Comparison of ENCODE assay signal across 18 cellular contexts in genomic region chr6:4606681-4607025, GRCh38.
DNase-seq lines count a peak whose midpoint lies in the region; ATAC-seq and TF ChIP-seq lines count a peak whose summit lies in the region.
"Had no signal": no experiment of that assay in that cellular context is flagged by ENCODE, and none has a peak within 500 bp of the region (broad histone marks: within the 10 kb centered on the region; RNA-seq: fewer than 3 reads in every experiment).

No MANE protein-coding gene starts in this region.

- TF ChIP-seq CTCF in MM.1S (IDR thresholded peaks at IDR 0.05; ENCODE audit: low read length): no peak

- no peaks in the 10 kb centered on the region for H3K27me3 ChIP-seq in right cardiac atrium (ENCODE audit: control insufficient read depth, insufficient read depth)
- no peaks in the 10 kb centered on the region for H3K27me3 ChIP-seq in esophagus (ENCODE audit: control insufficient read depth in 1 of 2, insufficient read depth in 2 of 2, low read length in 2 of 2)
- no peaks in the 10 kb centered on the region for H3K27me3 ChIP-seq in trophoblast cell (ENCODE audit: insufficient read depth, low read length)
- H3K27me3 ChIP-seq in MM.1S (replicated peaks; ENCODE audit: insufficient read depth, low read length): no peaks in the 10 kb centered on the region
- H3K27me3 ChIP-seq: BLaER1, hepatocyte, neutrophil, right atrium auricular region had no signal

- peak overlapping the region; percentile 11 for H2BK12ac ChIP-seq in trophoblast cell (ENCODE audit: low read length)

- H4K8ac ChIP-seq in trophoblast cell (ENCODE audit: low read depth, low read length): peak overlapping the region; percentile 1

- H2BK120ac ChIP-seq in trophoblast cell (ENCODE audit: insufficient read depth, low read length, poor library complexity): peak overlapping the region; percentile 28

- ATAC-seq in Right ventricle myocardium superior (ENCODE audit: poor library complexity) (peak; percentile 24), right cardiac atrium (no peak), GM19455 (IDR thresholded peaks at IDR 0.05; ENCODE audit: unreplicated experiment) (no peak)
- ATAC-seq: activated CD4-positive, alpha-beta T cell treated with anti-CD3 and anti-CD28 coated beads for 36 hours; activated CD8-positive, alpha-beta memory T cell treated with anti-CD3 and anti-CD28 coated beads, Interleukin-2, amount 10 ng/mL, durations not matched to agents 7 days and 5 days had no signal

- H4K20me1 ChIP-seq in MM.1S (ENCODE audit: insufficient read depth, low read length): no peaks in the 10 kb centered on the region
- H4K20me1 ChIP-seq: BLaER1 had no signal

- H3K4me1 ChIP-seq in right cardiac atrium (ENCODE audit: control insufficient read depth, insufficient read depth, low read length) (peaks cover 2% of the 10 kb centered on the region), esophagus (ENCODE audit: control insufficient read depth in 2 of 2, insufficient read depth in 2 of 2, low read length in 1 of 2) (peaks cover 2 to 14% of the 10 kb centered on the region in 2 donors), trophoblast cell (ENCODE audit: control insufficient read depth in 1 of 2, insufficient read depth in 2 of 2, low read length in 2 of 2) (peaks cover 18 to 23% of the 10 kb centered on the region in 2 experiments), MM.1S (ENCODE audit: low read length) (no peaks in the 10 kb centered on the region)

- peak overlapping the region; percentile 22 for H2AK5ac ChIP-seq in trophoblast cell (ENCODE audit: low read length)

- H2AFZ ChIP-seq in trophoblast cell (ENCODE audit: insufficient read depth, low read length, poor library complexity): no peak overlapping the region
- no peak overlapping the region for H2AFZ ChIP-seq in MM.1S (ENCODE audit: low read length)
- H2AFZ ChIP-seq: hepatocyte had no signal

- peak overlapping the region; percentile 10 for H3K14ac ChIP-seq in trophoblast cell (ENCODE audit: low read length)

- no peak overlapping the region for H3K4me2 ChIP-seq in trophoblast cell (ENCODE audit: low read length)
- H3K4me2 ChIP-seq in MM.1S (ENCODE audit: low read depth, low read length): no peak overlapping the region
- H3K4me2 ChIP-seq: BLaER1, hepatocyte had no signal

- WGBS in right cardiac atrium: 60% methylated on average over 5 of the region's 5 CpGs
- 51 to 56% methylated on average over 5 of the region's 5 CpGs for WGBS in esophagus, 2 donors
- no CpG with 5 or more reads among the region's 5 CpGs for WGBS in trophoblast cell (ENCODE audit: extremely low coverage, insufficient coverage, insufficient read length)

- H2BK5ac ChIP-seq in trophoblast cell (ENCODE audit: low read depth, low read length, poor library complexity): no peak overlapping the region

- peaks cover 17% of the 10 kb centered on the region for H3K79me1 ChIP-seq in trophoblast cell (ENCODE audit: low read length)

- no peak overlapping the region for H3K27ac ChIP-seq in right cardiac atrium (ENCODE audit: low read length)
- H3K27ac ChIP-seq in esophagus (ENCODE audit: low read depth in 2 of 2, low read length in 1 of 2): peak overlapping the region; percentile 49 to 71
- H3K27ac ChIP-seq in trophoblast cell (ENCODE audit: low read depth, low read length): no peak overlapping the region
- no peak overlapping the region for H3K27ac ChIP-seq in MM.1S (ENCODE audit: low read length)
- H3K27ac ChIP-seq: BLaER1, hepatocyte, neutrophil had no signal

- H3K36me3 ChIP-seq in esophagus (ENCODE audit: control insufficient read depth in 2 of 2, insufficient read depth in 2 of 2, low read length in 1 of 2) (no peaks in the 10 kb centered on the region), trophoblast cell (ENCODE audit: control insufficient read depth in 1 of 2, insufficient read depth in 2 of 2, low read length in 2 of 2) (no peaks in the 10 kb centered on the region), MM.1S (replicated peaks; ENCODE audit: insufficient read depth, low read length) (no peaks in the 10 kb centered on the region)
- H3K36me3 ChIP-seq: BLaER1, neutrophil, right atrium auricular region had no signal

- H3K79me2 ChIP-seq in trophoblast cell (ENCODE audit: control insufficient read depth, insufficient read depth, low read length, poor library complexity) (no peaks in the 10 kb centered on the region), MM.1S (ENCODE audit: low read length) (no peaks in the 10 kb centered on the region)
- H3K79me2 ChIP-seq: hepatocyte had no signal

- H3K9ac ChIP-seq in trophoblast cell (ENCODE audit: low read length) (no peak overlapping the region), MM.1S (ENCODE audit: low read length) (no peak overlapping the region)
- H3K9ac ChIP-seq: BLaER1 had no signal

- in situ Hi-C loops in KBM-7 (cut with MboI; ENCODE audit: low pct_unique_long_range_greater_than_20kb, low sequenced_read_pairs): no loop called here

- H3K18ac ChIP-seq in trophoblast cell (ENCODE audit: low read length): peak overlapping the region; percentile 13

- no peaks in the 10 kb centered on the region for H3F3A ChIP-seq in MM.1S (ENCODE audit: insufficient read depth, low read length)

- no peak overlapping the region for H3K4me3 ChIP-seq in right cardiac atrium (ENCODE audit: low read length)
- H3K4me3 ChIP-seq in esophagus (ENCODE audit: low read depth in 1 of 2, low read length in 2 of 2): no peak overlapping the region
- H3K4me3 ChIP-seq in trophoblast cell (ENCODE audit: low read depth, low read length): no peak overlapping the region
- H3K4me3 ChIP-seq in MM.1S (ENCODE audit: low read length): no peak overlapping the region
- H3K4me3 ChIP-seq: BLaER1, hepatocyte, right atrium auricular region had no signal

- intact Hi-C loops in Right ventricle myocardium superior (cut with DNase I) (no loop called here), right cardiac atrium (cut with DNase I) (no loop called here)

- H4K91ac ChIP-seq in trophoblast cell (ENCODE audit: low read depth, low read length): peak overlapping the region; percentile 64

- no peak overlapping the region for H3K4ac ChIP-seq in trophoblast cell (ENCODE audit: low read depth, low read length)

- H3K9me2 ChIP-seq in MM.1S (replicated peaks; ENCODE audit: insufficient read depth, low read length): no peaks in the 10 kb centered on the region

- H3K9me3 ChIP-seq in right cardiac atrium (ENCODE audit: control insufficient read depth, low read length) (no peaks in the 10 kb centered on the region), esophagus (ENCODE audit: control insufficient read depth in 2 of 2, insufficient read depth in 1 of 2, low read depth in 1 of 2, low read length in 1 of 2) (no peaks in the 10 kb centered on the region), trophoblast cell (ENCODE audit: insufficient read depth, low read depth, low read length) (no peaks in the 10 kb centered on the region), MM.1S (replicated peaks; ENCODE audit: insufficient read depth, low read length) (no peaks in the 10 kb centered on the region)
- H3K9me3 ChIP-seq: BLaER1, neutrophil, right atrium auricular region had no signal

- no peak overlapping the region for H4K12ac ChIP-seq in trophoblast cell (ENCODE audit: low read depth, low read length)

- DNase-seq in Right ventricle myocardium superior (no peak), right cardiac atrium (no peak), trophoblast cell (no peak), MM.1S (no peak), KBM-7 (no peak)
- no peak for DNase-seq in stimulated activated CD8-positive, alpha-beta memory T cell treated with anti-CD3 and anti-CD28 coated beads, Interleukin-4, amount 100 ng/mL, for 48 hours
- DNase-seq: activated CD4-positive, alpha-beta T cell treated with anti-CD3 and anti-CD28 coated beads for 36 hours; activated CD8-positive, alpha-beta memory T cell treated with anti-CD3 and anti-CD28 coated beads, Interleukin-2, amount 10 ng/mL, durations not matched to agents 7 days and 5 days; effector memory CD4-positive, alpha-beta T cell; GDM1; NCI-H1436 treated with DMSO at 0.1 percent for 48 hours; stimulated activated CD4-positive, alpha-beta T cell treated with anti-CD3 and anti-CD28 coated beads, Interleukin-1b, Interleukin-23, amount 100 ng/mL, for 48 hours had no signal

- no peak overlapping the region for H3K23ac ChIP-seq in trophoblast cell (ENCODE audit: low read length)

Comparison
In these comparisons a context has a peak if more than half of its experiments do, and no peak if none do; other contexts are left out.
1. H3K27ac ChIP-seq: peak in esophagus (2 of 2); none in right cardiac atrium (single experiment), trophoblast cell (single experiment) and MM.1S (single experiment).